Comparison of ENCODE assay signal across 1 cellular context in genomic region chr11:65182258-65183170, GRCh38.
A peak's percentile ranks its signal among the peaks of the same experiment; 100 is the strongest.
TF ChIP-seq lines count a peak whose summit lies in the region.

No MANE protein-coding gene starts in this region.

TF ChIP-seq in K562, 482 proteins besides CTCF, POLR2A, EP300 and RAD21 (continues in another document):
- TF ChIP-seq RREB1 (CRISPR knock-in tag; IDR thresholded peaks at IDR 0.05) (no peak), KDM1A (IDR thresholded peaks at IDR 0.05) (no peak), SMARCB1 (IDR thresholded peaks at IDR 0.05; ENCODE audit: insufficient read length, low read depth) (no peak), ZNF3 (CRISPR knock-in tag; IDR thresholded peaks at IDR 0.05) (no peak), TOE1 (IDR thresholded peaks at IDR 0.05; ENCODE audit: borderline replicate concordance) (no peak), TOE1 (CRISPR knock-in tag; IDR thresholded peaks at IDR 0.05; ENCODE audit: borderline replicate concordance, low read depth) (no peak), ZNF431 (CRISPR knock-in tag; IDR thresholded peaks at IDR 0.05) (no peak), ZBTB7A (IDR thresholded peaks at IDR 0.05; ENCODE audit: borderline replicate concordance, control insufficient read depth, low read depth, low read length) (peak; percentile 15; the same call in 1 of the 2 replicates), ZFP1 (CRISPR knock-in tag; IDR thresholded peaks at IDR 0.05) (no peak), LARP7 (IDR thresholded peaks at IDR 0.05) (no peak), MXD1 (CRISPR knock-in tag; IDR thresholded peaks at IDR 0.05; ENCODE audit: borderline replicate concordance, poor library complexity, severe bottlenecking) (no peak), YBX1 (IDR thresholded peaks at IDR 0.05) (no peak), ZNF347 (CRISPR knock-in tag; IDR thresholded peaks at IDR 0.05; ENCODE audit: low read depth) (no peak), BRF2 (IDR thresholded peaks at IDR 0.05; ENCODE audit: borderline replicate concordance, insufficient read depth, insufficient read length) (no peak), POLR3A (IDR thresholded peaks at IDR 0.05; ENCODE audit: borderline replicate concordance, extremely low read depth, insufficient read depth, insufficient read length) (no peak), CBFA2T3 (IDR thresholded peaks at IDR 0.05) (no peak), TBL1XR1 (IDR thresholded peaks at IDR 0.05; ENCODE audit: low read length in 2 of 2) (no peak), ZC3H11A (IDR thresholded peaks at IDR 0.05; ENCODE audit: low read depth, low read length) (no peak), ZNF699 (CRISPR knock-in tag; IDR thresholded peaks at IDR 0.05; ENCODE audit: insufficient replicate concordance) (no peak), NELFE (IDR thresholded peaks at IDR 0.05; ENCODE audit: insufficient read depth, insufficient read length) (no peak), FOXJ3 (CRISPR knock-in tag; IDR thresholded peaks at IDR 0.05) (no peak), NRF1 (conservative IDR thresholded peaks at IDR 0.05 in 1 of 2, IDR thresholded peaks at IDR 0.05 in 1 of 2) (peak in 1 of 2 experiments; percentile 26; a peak in 1 of 4 replicates), TGIF2 (CRISPR knock-in tag; IDR thresholded peaks at IDR 0.05) (0 out of 2 replicates have a peak, but pooled peaks have one; percentile 64), SNRNP70 (optimal IDR thresholded peaks at IDR 0.05; ENCODE audit: low read depth, low read length) (no peak), POLR2AphosphoS2 (IDR thresholded peaks at IDR 0.05; ENCODE audit: low read length) (no peak), ATF6 (CRISPR knock-in tag; IDR thresholded peaks at IDR 0.05) (0 out of 2 replicates have a peak, but pooled peaks have one; percentile 10), HNRNPLL (IDR thresholded peaks at IDR 0.05; ENCODE audit: low read depth, low read length, poor library complexity, severe bottlenecking) (no peak), ATF4 (CRISPR knock-in tag; IDR thresholded peaks at IDR 0.05) (no peak), ETV5 (CRISPR knock-in tag; IDR thresholded peaks at IDR 0.05; ENCODE audit: low read depth) (no peak), XRCC4 (IDR thresholded peaks at IDR 0.05; ENCODE audit: extremely low read depth, insufficient read depth, insufficient read length) (no peak), HMG20B (CRISPR knock-in tag; IDR thresholded peaks at IDR 0.05) (no peak), ZNF589 (CRISPR knock-in tag; IDR thresholded peaks at IDR 0.05; ENCODE audit: low read depth) (no peak), ZSCAN32 (CRISPR knock-in tag; IDR thresholded peaks at IDR 0.05) (no peak), MTA3 (IDR thresholded peaks at IDR 0.05; ENCODE audit: borderline replicate concordance) (no peak), HDAC8 (tag; IDR thresholded peaks at IDR 0.05) (no peak), CGGBP1 (CRISPR knock-in tag; IDR thresholded peaks at IDR 0.05) (no peak), SMARCA4 (IDR thresholded peaks at IDR 0.05) (no peak), ERF (CRISPR knock-in tag; IDR thresholded peaks at IDR 0.05) (no peak), TCF3 (CRISPR knock-in tag; IDR thresholded peaks at IDR 0.05) (no peak), GABPB2 (CRISPR knock-in tag; conservative IDR thresholded peaks at IDR 0.05) (no peak), RBFOX2 (IDR thresholded peaks at IDR 0.05; ENCODE audit: low read depth, low read length) (peak; percentile 54; the same call in 1 of the 2 replicates), THAP12 (CRISPR knock-in tag; IDR thresholded peaks at IDR 0.05) (no peak)
